In genomic region chr13:45373116-45373606, GRCh38 we compare ENCODE assay signal across 22 cellular contexts. TPM values are rescaled to one million over a fixed set of nuclear protein-coding genes. Genes with fewer than 3 reads are reported as not detected.
DNase-seq lines count a peak whose midpoint lies in the region; ATAC-seq and TF ChIP-seq lines count a peak whose summit lies in the region.
"Had no signal": no experiment of that assay in that cellular context is flagged by ENCODE, and none has a peak within 500 bp of the region (broad histone marks: within the 10 kb centered on the region; RNA-seq: fewer than 3 reads in every experiment).

No MANE protein-coding gene starts in this region.

- no peak for ATAC-seq in GM18505 (IDR thresholded peaks at IDR 0.05; ENCODE audit: unreplicated experiment)
- ATAC-seq: activated T-cell treated with anti-CD3 and anti-CD28 coated beads, Interleukin-2, amount 50 U/mL, for 4 hours; foreskin keratinocyte had no signal

- CTCF ChIA-PET in HEK293 (lab: Yijun Ruan, JAX), result interaction anchor here (0.7 kb wide), 1 partner anchor 23 kb away, joined by 3 read pairs; no protein-coding TSS in a partner anchor

- no peaks in the 10 kb centered on the region for H3K27me3 ChIP-seq in BLaER1
- H3K27me3 ChIP-seq in endodermal cell (ENCODE audit: control insufficient read depth, insufficient read depth, low read length, poor library complexity, severe bottlenecking), result no peaks in the 10 kb centered on the region
- no peaks in the 10 kb centered on the region for H3K27me3 ChIP-seq in Karpas-422 (ENCODE audit: low read length)
- H3K27me3 ChIP-seq: brain microvascular endothelial cell, foreskin keratinocyte had no signal

- H3K9me3 ChIP-seq in BLaER1 (peaks cover 5% of the 10 kb centered on the region; the same call in 1 of the 2 replicates), HEK293 (ENCODE audit: control insufficient read depth, insufficient read depth, low read depth, low read length) (no peaks in the 10 kb centered on the region), endodermal cell (ENCODE audit: control insufficient read depth, low read length) (no peaks in the 10 kb centered on the region), Karpas-422 (ENCODE audit: low read length) (no peaks in the 10 kb centered on the region)
- H3K9me3 ChIP-seq: HAP-1 had no signal

- H3K27ac ChIP-seq in BLaER1, result no peak overlapping the region
- H3K27ac ChIP-seq in HEK293 (ENCODE audit: extremely low read depth, low read depth, low read length), result peak overlapping the region; percentile 42; the same call in 1 of the 2 replicates
- peak overlapping the region; percentile 69 for H3K27ac ChIP-seq in endodermal cell (ENCODE audit: low read depth, low read length)
- no peak overlapping the region for H3K27ac ChIP-seq in Karpas-422 (ENCODE audit: low read length)
- H3K27ac ChIP-seq: brain microvascular endothelial cell, foreskin keratinocyte, skin epidermis, VCaP had no signal

- H3K27ac Mint-ChIP-seq in endodermal cell, result peak overlapping the region; percentile 31
- H3K27ac Mint-ChIP-seq in neural crest cell (ENCODE audit: unreplicated experiment), result peak overlapping the region; percentile 85

- H3K4me1 Mint-ChIP-seq in endodermal cell (peaks cover 38% of the 10 kb centered on the region), neural crest cell (peaks cover 42% of the 10 kb centered on the region)

- H2AFZ ChIP-seq in Karpas-422 (ENCODE audit: low read length), result no peak overlapping the region

- POLR2A ChIA-PET in HEK293 (lab: Yijun Ruan, JAX), result no interaction called here

- H3K79me2 ChIP-seq in Karpas-422 (ENCODE audit: low read length), result no peaks in the 10 kb centered on the region

- H3K9me3 Mint-ChIP-seq in endodermal cell, result no peaks in the 10 kb centered on the region
- no peaks in the 10 kb centered on the region for H3K9me3 Mint-ChIP-seq in neural crest cell
- H3K9me3 Mint-ChIP-seq: activated T-cell treated with anti-CD3 and anti-CD28 coated beads, Interleukin-2, amount 50 U/mL, for 4 hours had no signal

- no peak for TF ChIP-seq CTCF in HEK293 (tag by site-specific recombination; IDR thresholded peaks at IDR 0.05)
- no peak for TF ChIP-seq CTCF in endodermal cell (conservative IDR thresholded peaks at IDR 0.05)
- TF ChIP-seq CTCF in neural crest cell (conservative IDR thresholded peaks at IDR 0.05), result no peak

- H3K4me2 ChIP-seq in BLaER1, result peak overlapping the region; percentile 12
- H3K4me2 ChIP-seq in Karpas-422 (ENCODE audit: low read depth, low read length, poor library complexity, severe bottlenecking), result no peak overlapping the region

- H4K20me1 ChIP-seq in BLaER1 (no peaks in the 10 kb centered on the region), Karpas-422 (ENCODE audit: insufficient read depth, low read depth, low read length) (no peaks in the 10 kb centered on the region)

- H3K27me3 Mint-ChIP-seq in endodermal cell (ENCODE audit: insufficient read depth) (no peaks in the 10 kb centered on the region), neural crest cell (ENCODE audit: low read depth) (no peaks in the 10 kb centered on the region)

- H3K4me1 ChIP-seq in BLaER1 (peaks cover 15% of the 10 kb centered on the region), HEK293 (ENCODE audit: control insufficient read depth, insufficient read depth, low read length) (peaks cover 5% of the 10 kb centered on the region; the same call in 1 of the 2 replicates), endodermal cell (ENCODE audit: control insufficient read depth, insufficient read depth, low read length) (peaks cover 14% of the 10 kb centered on the region), Karpas-422 (ENCODE audit: low read length) (no peaks in the 10 kb centered on the region)

- H3K4me3 ChIP-seq in BLaER1 (no peak overlapping the region), HEK293 (ENCODE audit: low read depth, low read length) (no peak overlapping the region), endodermal cell (ENCODE audit: low read length) (no peak overlapping the region), Karpas-422 (ENCODE audit: low read length) (no peak overlapping the region)
- H3K4me3 ChIP-seq: HAP-1, skin epidermis had no signal

- H3K9ac ChIP-seq in BLaER1, result no peak overlapping the region
- H3K9ac ChIP-seq in endodermal cell (ENCODE audit: extremely low read depth, low read length, poor library complexity, severe bottlenecking), result no peak overlapping the region
- H3K9ac ChIP-seq in Karpas-422 (ENCODE audit: low read length), result no peak overlapping the region

- H3K36me3 ChIP-seq in BLaER1 (peaks cover 20% of the 10 kb centered on the region), HEK293 (ENCODE audit: control insufficient read depth in 2 of 2, insufficient read depth in 1 of 2, low read length in 2 of 2) (peaks cover 0 to 3% of the 10 kb centered on the region in 2 experiments; a peak in 1 of 3 replicates), endodermal cell (ENCODE audit: control insufficient read depth, insufficient read depth, low read length) (peaks cover 5% of the 10 kb centered on the region), Karpas-422 (ENCODE audit: insufficient read depth, low read length) (no peaks in the 10 kb centered on the region)
- H3K36me3 ChIP-seq: brain microvascular endothelial cell, HAP-1 had no signal

- no peaks in the 10 kb centered on the region for H3K9me2 ChIP-seq in Karpas-422 (replicated peaks; ENCODE audit: insufficient read depth, low read length)

- DNase-seq in endodermal cell (no peak), neural crest cell (ENCODE audit: low read depth, low spot score) (no peak), NCI-H446 treated with DMSO at 0.1 percent for 48 hours (lab: John Stamatoyannopoulos, UW) (no peak), kidney glomerular epithelial cell (lab: John Stamatoyannopoulos, UW) (no peak), Karpas-422 (no peak)
- DNase-seq: activated CD4-positive, alpha-beta T cell treated with anti-CD3 and anti-CD28 coated beads for 48 hours; activated naive CD4-positive, alpha-beta T cell treated with Interleukin-2 at 50 U/mL for 16 hours; activated T-cell treated with anti-CD3 and anti-CD28 coated beads, Interleukin-2, amount 50 U/mL, for 4 hours; brain microvascular endothelial cell; effector CD8-positive, alpha-beta T cell; foreskin keratinocyte; NCI-H2029; NCI-H2227 treated with DMSO at 0.1 percent for 48 hours; occipital lobe; stimulated activated CD4-positive, alpha-beta T cell treated with anti-CD3 and anti-CD28 coated beads, Interleukin-1b, Interleukin-23, amount 100 ng/mL, for 48 hours; T-helper 9 cell had no signal

- no peak for TF ChIP-seq POLR2A in GM18505 (IDR thresholded peaks at IDR 0.05; ENCODE audit: borderline replicate concordance, extremely low read depth, insufficient read depth, insufficient read length)

- H3K4me3 Mint-ChIP-seq in endodermal cell (no peak overlapping the region), neural crest cell (peak overlapping the region; percentile 23)
- H3K4me3 Mint-ChIP-seq: activated T-cell treated with anti-CD3 and anti-CD28 coated beads, Interleukin-2, amount 50 U/mL, for 4 hours had no signal

- WGBS in endodermal cell (ENCODE audit: insufficient coverage in 1 of 2, insufficient read length in 1 of 2), 2 experiments, result 96 to 98% methylated on average over 5 of the region's 5 CpGs

- peaks cover 11% of the 10 kb centered on the region for H3K36me3 Mint-ChIP-seq in endodermal cell (ENCODE audit: low read depth)
- H3K36me3 Mint-ChIP-seq in neural crest cell (ENCODE audit: low read depth), result peaks cover 14% of the 10 kb centered on the region

TF ChIP-seq in HEK293, 187 proteins besides CTCF, POLR2A, EP300 and RAD21 (continues in another document):
- TF ChIP-seq ZNF707 (tag by site-specific recombination; IDR thresholded peaks at IDR 0.05), result no peak
- TF ChIP-seq, protein P1, sequence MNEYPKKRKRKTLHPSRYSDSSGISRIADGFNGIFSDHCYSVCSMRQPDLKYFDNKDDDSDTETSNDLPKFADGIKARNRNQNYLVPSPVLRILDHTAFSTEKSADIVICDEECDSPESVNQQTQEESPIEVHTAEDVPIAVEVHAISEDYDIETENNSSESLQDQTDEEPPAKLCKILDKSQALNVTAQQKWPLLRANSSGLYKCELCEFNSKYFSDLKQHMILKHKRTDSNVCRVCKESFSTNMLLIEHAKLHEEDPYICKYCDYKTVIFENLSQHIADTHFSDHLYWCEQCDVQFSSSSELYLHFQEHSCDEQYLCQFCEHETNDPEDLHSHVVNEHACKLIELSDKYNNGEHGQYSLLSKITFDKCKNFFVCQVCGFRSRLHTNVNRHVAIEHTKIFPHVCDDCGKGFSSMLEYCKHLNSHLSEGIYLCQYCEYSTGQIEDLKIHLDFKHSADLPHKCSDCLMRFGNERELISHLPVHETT (tag by site-specific recombination; IDR thresholded peaks at IDR 0.05), result 0 out of 2 replicates have a peak, but pooled peaks have one; percentile 0
- no peak for TF ChIP-seq TCF7L2 (IDR thresholded peaks at IDR 0.05; ENCODE audit: borderline replicate concordance, low read depth, low read length)
- 0 out of 2 replicates have a peak, but pooled peaks have one; percentile 17 for TF ChIP-seq KLF17 (tag by site-specific recombination; IDR thresholded peaks at IDR 0.05)
- TF ChIP-seq ZIC2 (tag by site-specific recombination; IDR thresholded peaks at IDR 0.05), result no peak
- no peak for TF ChIP-seq ZNF23 (tag by site-specific recombination; IDR thresholded peaks at IDR 0.05; ENCODE audit: borderline replicate concordance)
- TF ChIP-seq ZNF292 (tag by site-specific recombination; IDR thresholded peaks at IDR 0.05; ENCODE audit: borderline replicate concordance, low read depth), result no peak
- no peak for TF ChIP-seq ZNF155 (tag by site-specific recombination; IDR thresholded peaks at IDR 0.05)
- no peak for TF ChIP-seq HOXC10 (CRISPR knock-in tag; IDR thresholded peaks at IDR 0.05)

RNA-seq across cellular contexts. Expression of gene TPT1, which starts 32.2 kb away (rescaled TPM):
- total RNA-seq in endodermal cell, result 1,000 to 10,000 TPM; 2,192 to 2,586 TPM
- 1,898 TPM for polyA plus RNA-seq in endodermal cell (2013, experiment 1 of 2)
- 1,873 TPM for polyA plus RNA-seq in endodermal cell (2013, experiment 2 of 2)
- 2,364 and 2,627 TPM in 2 replicates for total RNA-seq in neural crest cell
- 2,059 and 2,102 TPM in 2 replicates for total RNA-seq in Karpas-422 (2014; rRNA removed; shearing (Covaris generic); ENCODE audit: low replicate concordance)

RNA-seq across cellular contexts. Expression of gene SLC25A30, which starts 45.0 kb away (rescaled TPM):
- total RNA-seq in endodermal cell (10 to 100 TPM in 1 of 2 donors, 1 to 10 TPM in 1; 9.9 to 12.4 TPM), neural crest cell (14.0 and 15.4 TPM in 2 replicates)
- 7.4 TPM for polyA plus RNA-seq in endodermal cell (2013, experiment 1 of 2)
- 6.5 TPM for polyA plus RNA-seq in endodermal cell (2013, experiment 2 of 2)
- 0.04 TPM in 1 of 2 replicates, not detected in the other for total RNA-seq in Karpas-422 (2014; rRNA removed; shearing (Covaris generic); ENCODE audit: low replicate concordance)

Comparison
In these comparisons a context has a peak if more than half of its experiments do, and no peak if none do; other contexts are left out.
1. H3K27ac ChIP-seq: peak in HEK293 (single experiment) and endodermal cell (single experiment); none in BLaER1 (single experiment) and Karpas-422 (single experiment).
2. RNA of gene SLC25A30, which starts 45.0 kb away (total RNA-seq): 14.0 to 15.4 TPM in neural crest cell and 9.9 to 12.4 TPM in endodermal cell; 0.04 TPM in Karpas-422; every median in the first group is over 10 times any median in the second.